In genomic region chr6:18047406-18047805, GRCh38 we compare ENCODE assay signal across 19 cellular contexts. TPM values are rescaled to one million over a fixed set of nuclear protein-coding genes. Genes with fewer than 3 reads are reported as not detected.
A peak's percentile ranks its signal among the peaks of the same experiment; 100 is the strongest.
DNase-seq lines count a peak whose midpoint lies in the region; TF ChIP-seq lines count a peak whose summit lies in the region.
"Had no signal": no experiment of that assay in that cellular context is flagged by ENCODE, and none has a peak within 500 bp of the region (broad histone marks: within the 10 kb centered on the region; RNA-seq: fewer than 3 reads in every experiment).

No MANE protein-coding gene starts in this region.

- CTCF ChIA-PET in RWPE1 (lab: Yijun Ruan, JAX): interaction anchor here (0.6 kb wide), 2 partner anchors 70 to 76 kb away, joined by 3 to 5 read pairs; no protein-coding TSS in a partner anchor

- H3K79me2 ChIP-seq in Karpas-422 (ENCODE audit: low read length): no peaks in the 10 kb centered on the region

- H3K4me1 ChIP-seq in esophagus squamous epithelium (peaks cover 11 to 50% (median 19%) of the 10 kb centered on the region in 3 donors), prostate gland (replicated peaks) (no peaks in the 10 kb centered on the region), Karpas-422 (ENCODE audit: low read length) (no peaks in the 10 kb centered on the region)

- no peak overlapping the region for H3K4me2 ChIP-seq in Karpas-422 (ENCODE audit: low read depth, low read length, poor library complexity, severe bottlenecking)

- H2AFZ ChIP-seq in Karpas-422 (ENCODE audit: low read length): no peak overlapping the region

- H4K20me1 ChIP-seq in Karpas-422 (ENCODE audit: insufficient read depth, low read depth, low read length): no peaks in the 10 kb centered on the region

- POLR2A ChIA-PET in RWPE1 (lab: Yijun Ruan, JAX; ENCODE audit: low non-redundant PET): no interaction called here

- no peaks in the 10 kb centered on the region for H3K9me2 ChIP-seq in Karpas-422 (replicated peaks; ENCODE audit: insufficient read depth, low read length)

- H3K9me3 ChIP-seq in esophagus squamous epithelium: no peaks in the 10 kb centered on the region
- H3K9me3 ChIP-seq in prostate gland: no peaks in the 10 kb centered on the region
- H3K9me3 ChIP-seq in Karpas-422 (ENCODE audit: low read length): no peaks in the 10 kb centered on the region
- H3K9me3 ChIP-seq: gastroesophageal sphincter, neutrophil, Peyer's patch had no signal

- H3K27me3 ChIP-seq in esophagus squamous epithelium: no peaks in the 10 kb centered on the region
- H3K27me3 ChIP-seq in prostate gland (replicated peaks; ENCODE audit: insufficient read depth): no peaks in the 10 kb centered on the region
- no peaks in the 10 kb centered on the region for H3K27me3 ChIP-seq in Karpas-422 (ENCODE audit: low read length)
- H3K27me3 ChIP-seq: gastroesophageal sphincter, neutrophil, Peyer's patch had no signal

- WGBS in esophagus squamous epithelium, 2 donors: 51 to 56% methylated on average over 2 of the region's 2 CpGs
- WGBS in prostate gland: 37% methylated on average over 2 of the region's 2 CpGs

- intact Hi-C loops in esophagus squamous epithelium (cut with DNase I) (no loop called here), prostate gland (cut with DNase I) (no loop called here)

- no peak overlapping the region for H3K9ac ChIP-seq in Karpas-422 (ENCODE audit: low read length)

- peak overlapping the region; percentile 32; the same call in 1 of the 2 replicates for H3K27ac ChIP-seq in RWPE1
- peak overlapping the region; percentile 38 to 75 (median 56) for H3K27ac ChIP-seq in esophagus squamous epithelium
- H3K27ac ChIP-seq in prostate gland: peak overlapping the region in 1 of 2 donors; percentile 52
- H3K27ac ChIP-seq in Karpas-422 (ENCODE audit: low read length): no peak overlapping the region
- H3K27ac ChIP-seq: gastroesophageal sphincter, HL-60, neutrophil had no signal

- no peak for TF ChIP-seq CTCF in RWPE1 (conservative IDR thresholded peaks at IDR 0.05; ENCODE audit: low read depth)
- peak in 2 of 6 experiments; percentile 8 to 41 for TF ChIP-seq CTCF in esophagus squamous epithelium (IDR thresholded peaks at IDR 0.05)
- TF ChIP-seq CTCF in prostate gland (IDR thresholded peaks at IDR 0.05): no peak

- H3K4me3 ChIP-seq in esophagus squamous epithelium (no peak overlapping the region), prostate gland (no peak overlapping the region), Karpas-422 (ENCODE audit: low read length) (no peak overlapping the region)
- H3K4me3 ChIP-seq: gastroesophageal sphincter, Peyer's patch had no signal

- TF ChIP-seq POLR2A in esophagus squamous epithelium (IDR thresholded peaks at IDR 0.05) (no peak), prostate gland (IDR thresholded peaks at IDR 0.05) (no peak)

- DNase-seq in Daoy (ENCODE audit: low read depth) (peak; percentile 49), RWPE1 (ENCODE audit: low spot score) (peak; percentile 29), esophagus squamous epithelium (lab: John Stamatoyannopoulos, UW) (no peak), prostate gland (ENCODE audit: low spot score) (peak; percentile 54), occipital lobe (lab: John Stamatoyannopoulos, UW) (no peak), Karpas-422 (no peak), NCI-H510A (lab: John Stamatoyannopoulos, UW) (no peak)
- DNase-seq in stimulated activated CD4-positive, alpha-beta T cell treated with anti-CD3 and anti-CD28 coated beads, Interleukin-4, amount 100 ng/mL, for 1 hour: no peak
- DNase-seq: activated CD4-positive, alpha-beta T cell treated with anti-CD3 and anti-CD28 coated beads for 4 hours; activated T-cell treated with anti-CD3 and anti-CD28 coated beads, Interleukin-2, amount 50 U/mL, for 1 hour; dermis blood vessel endothelial cell; DMS79; NCI-H1930; Peyer's patch; stimulated activated naive CD4-positive, alpha-beta T cell treated with Interleukin-2 at 50 U/mL for 16 hours had no signal

- H3K36me3 ChIP-seq in esophagus squamous epithelium: no peaks in the 10 kb centered on the region
- no peaks in the 10 kb centered on the region for H3K36me3 ChIP-seq in prostate gland
- H3K36me3 ChIP-seq in Karpas-422 (ENCODE audit: insufficient read depth, low read length): no peaks in the 10 kb centered on the region
- H3K36me3 ChIP-seq: gastroesophageal sphincter, neutrophil, Peyer's patch had no signal

RNA-seq across cellular contexts. Expression of gene KIF13A, which starts 60.0 kb away (rescaled TPM):
- total RNA-seq in Daoy (2014; rRNA removed; shearing (Covaris generic)): 18.1 and 23.0 TPM in 2 replicates
- total RNA-seq in esophagus squamous epithelium (10 to 100 TPM; 18.7 to 34.5 (median 25.0) TPM), prostate gland (10 to 100 TPM; 36.8 to 57.5 TPM), occipital lobe (27.8 TPM)
- 0.07 TPM in 1 of 2 replicates, not detected in the other for total RNA-seq in Karpas-422 (2014; rRNA removed; shearing (Covaris generic); ENCODE audit: low replicate concordance)
- total RNA-seq: T-helper 2 cell treated with Interferon-gamma antibody and Interleukin-4, amounts not matched to agents 100 ng/mL and 5 ng/mL, for 36 hours had no signal

Comparison
In these comparisons a context has a peak if more than half of its experiments do, and no peak if none do; other contexts are left out.
1. DNase-seq: peak in Daoy (single experiment), RWPE1 (single experiment) and prostate gland (single experiment); none in esophagus squamous epithelium (single experiment), occipital lobe (single experiment), Karpas-422 (single experiment), NCI-H510A (single experiment) and stimulated activated CD4-positive, alpha-beta T cell treated with anti-CD3 and anti-CD28 coated beads, Interleukin-4, amount 100 ng/mL, for 1 hour (single experiment).
2. RNA of gene KIF13A, which starts 60.0 kb away (total RNA-seq): 36.8 to 57.5 TPM in prostate gland, 27.8 TPM in occipital lobe (single experiment), 18.7 to 34.5 TPM in esophagus squamous epithelium and 18.1 to 23.0 TPM in Daoy; 0.07 TPM in Karpas-422; every median in the first group is over 10 times any median in the second.